8 cellular contexts compared by ENCODE assay signal in genomic region chr12:82687020-82687951, GRCh38.
DNase-seq lines count a peak whose midpoint lies in the region; ATAC-seq and TF ChIP-seq lines count a peak whose summit lies in the region.

No MANE protein-coding gene starts in this region.

- peak overlapping the region; percentile 76 for H3K4me3 ChIP-seq in WERI-Rb-1 (ENCODE audit: low read depth, low read length)
- peak overlapping the region; percentile 87 to 93 for H3K4me3 ChIP-seq in cardiac fibroblast (replicated peaks in 1 of 2; ENCODE audit: low read depth in 2 of 2, low read length in 2 of 2)

- DNase-seq in NCI-H146 (lab: John Stamatoyannopoulos, UW), result peak; percentile 76
- DNase-seq in WERI-Rb-1, result peak; percentile 51
- peak; percentile 21 to 31 for DNase-seq in cardiac fibroblast (ENCODE audit: low read depth in 2 of 2)
- peak; percentile 60 to 67 for DNase-seq in stimulated activated CD4-positive, alpha-beta T cell treated with anti-CD3 and anti-CD28 coated beads, Interleukin-2, amount 100 ng/mL, for 24 hours
- no peak for DNase-seq in NK-92 (lab: John Stamatoyannopoulos, UW; ENCODE audit: unreplicated experiment)

- H3K27me3 ChIP-seq in WERI-Rb-1 (ENCODE audit: insufficient read depth, low read depth, severe bottlenecking), result no peaks in the 10 kb centered on the region
- H3K27me3 ChIP-seq in layer of hippocampus (ENCODE audit: control insufficient read depth, insufficient read depth, low read length), result no peaks in the 10 kb centered on the region

- ATAC-seq in GM18508 (IDR thresholded peaks at IDR 0.05; ENCODE audit: insufficient read depth, unreplicated experiment) (peak; percentile 25), HG02759 (IDR thresholded peaks at IDR 0.05; ENCODE audit: unreplicated experiment) (peak; percentile 43)

- peak; percentile 20; the same call in 1 of the 2 replicates for TF ChIP-seq CTCF in WERI-Rb-1 (IDR thresholded peaks at IDR 0.05; ENCODE audit: low read depth, low read length)
- no peak for TF ChIP-seq CTCF in cardiac fibroblast (IDR thresholded peaks at IDR 0.05; ENCODE audit: low read depth, low read length)

- H3K36me3 ChIP-seq in WERI-Rb-1, result no peaks in the 10 kb centered on the region

- H3K9me3 ChIP-seq in WERI-Rb-1 (ENCODE audit: severe bottlenecking), result no peaks in the 10 kb centered on the region

- H3K27ac ChIP-seq in WERI-Rb-1, result peak overlapping the region; percentile 66
- H3K27ac ChIP-seq in layer of hippocampus (ENCODE audit: low read depth, low read length), result peak overlapping the region; percentile 99
